In genomic region chr21:34883501-34884271, GRCh38 we compare ENCODE assay signal across 11 cellular contexts.
A peak's percentile ranks its signal among the peaks of the same experiment; 100 is the strongest.
DNase-seq lines count a peak whose midpoint lies in the region; ATAC-seq and TF ChIP-seq lines count a peak whose summit lies in the region.
"Had no signal": no experiment of that assay in that cellular context is flagged by ENCODE, and none has a peak within 500 bp of the region (broad histone marks: within the 10 kb centered on the region; RNA-seq: fewer than 3 reads in every experiment).

No MANE protein-coding gene starts in this region.

- H3K9ac ChIP-seq in subcutaneous abdominal adipose tissue (ENCODE audit: low read length in 5 of 5) = peak overlapping the region in 4 of 5 donors; percentile 14 to 98 (median 85)

- peak overlapping the region; percentile 100 for H3K4me3 Mint-ChIP-seq in activated T-cell treated with anti-CD3 and anti-CD28 coated beads, Interleukin-2, amount 50 U/mL, for 72 hours
- H3K4me3 Mint-ChIP-seq in T-cell (peak overlapping the region; percentile 4 to 37 (median 31)), immature natural killer cell (peak overlapping the region in 1 of 5 donors; percentile 53)
- H3K4me3 Mint-ChIP-seq: H9 had no signal

- peak overlapping the region; percentile 97 for H3K27ac ChIP-seq in subcutaneous abdominal adipose tissue (ENCODE audit: low read depth, low read length)

- H3K9me3 Mint-ChIP-seq in activated T-cell treated with anti-CD3 and anti-CD28 coated beads, Interleukin-2, amount 50 U/mL, for 72 hours = no peaks in the 10 kb centered on the region
- H3K9me3 Mint-ChIP-seq in T-cell (no peaks in the 10 kb centered on the region), immature natural killer cell (no peaks in the 10 kb centered on the region)

- POLR2A ChIA-PET in T-cell (lab: Charles Lee) = interaction anchor here in 1 of 2 donors (0.6 kb wide), 1 partner anchor 322 kb away, joined by 7 read pairs; no protein-coding TSS in a partner anchor

- CTCF ChIA-PET in T-cell (lab: Charles Lee) = interaction anchor here in 1 of 2 donors (0.5 to 1.6 kb wide), 2 partner anchors 117 to 517 kb away, joined by 3 to 4 read pairs; no protein-coding TSS in a partner anchor

- no peaks in the 10 kb centered on the region for H3K9me3 ChIP-seq in subcutaneous abdominal adipose tissue (ENCODE audit: control insufficient read depth in 5 of 5, low read length in 5 of 5)

- peaks cover 0 to 7% (median 3%) of the 10 kb centered on the region in 5 donors for H3K36me3 ChIP-seq in subcutaneous abdominal adipose tissue (ENCODE audit: control insufficient read depth in 5 of 5, insufficient read depth in 5 of 5, low read length in 5 of 5)

- H3K27me3 Mint-ChIP-seq in activated T-cell treated with anti-CD3 and anti-CD28 coated beads, Interleukin-2, amount 50 U/mL, for 72 hours (ENCODE audit: low read depth) = no peaks in the 10 kb centered on the region
- H3K27me3 Mint-ChIP-seq in T-cell (no peaks in the 10 kb centered on the region), immature natural killer cell (ENCODE audit: low read depth in 3 of 3) (peaks cover 8 to 21% (median 14%) of the 10 kb centered on the region in 3 donors)

- peaks cover 57% of the 10 kb centered on the region for H3K4me1 Mint-ChIP-seq in activated T-cell treated with anti-CD3 and anti-CD28 coated beads, Interleukin-2, amount 50 U/mL, for 72 hours (ENCODE audit: low read depth)
- H3K4me1 Mint-ChIP-seq in T-cell (peaks cover 63 to 70% (median 66%) of the 10 kb centered on the region in 3 donors), immature natural killer cell (peaks cover 38 to 79% of the 10 kb centered on the region in 2 donors)

- intact Hi-C loops in posterior cingulate gyrus (cut with DNase I) = loop anchor here (10.0 kb wide), 1 partner anchor 1051 kb away; no protein-coding TSS in a partner anchor

- H3K27ac Mint-ChIP-seq in activated T-cell treated with anti-CD3 and anti-CD28 coated beads, Interleukin-2, amount 50 U/mL, for 72 hours = peak overlapping the region; percentile 89
- peak overlapping the region; percentile 22 to 61 for H3K27ac Mint-ChIP-seq in T-cell
- peak overlapping the region in 1 of 6 donors; percentile 70 for H3K27ac Mint-ChIP-seq in immature natural killer cell
- H3K27ac Mint-ChIP-seq: H9 had no signal

- no peak for ATAC-seq in activated T-cell treated with anti-CD3 and anti-CD28 coated beads, Interleukin-2, amount 50 U/mL, for 72 hours (replicated peaks in 1 of 2)
- ATAC-seq in T-cell (replicated peaks in 1 of 4) = no peak
- ATAC-seq in GM19397 (IDR thresholded peaks at IDR 0.05; ENCODE audit: unreplicated experiment) = no peak

- peaks cover 1 to 56% (median 50%) of the 10 kb centered on the region in 5 donors for H3K4me1 ChIP-seq in subcutaneous abdominal adipose tissue (ENCODE audit: control insufficient read depth in 5 of 5, insufficient read depth in 5 of 5, low read length in 5 of 5)

- peaks cover 11 to 15% of the 10 kb centered on the region in 2 donors for H3K36me3 Mint-ChIP-seq in activated T-cell treated with anti-CD3 and anti-CD28 coated beads, Interleukin-2, amount 50 U/mL, for 72 hours (ENCODE audit: insufficient read depth in 2 of 2)
- peaks cover 26% of the 10 kb centered on the region for H3K36me3 Mint-ChIP-seq in T-cell
- peaks cover 4 to 20% (median 8%) of the 10 kb centered on the region in 3 donors for H3K36me3 Mint-ChIP-seq in immature natural killer cell

- H3K27me3 ChIP-seq in subcutaneous abdominal adipose tissue (ENCODE audit: control insufficient read depth in 5 of 5, insufficient read depth in 4 of 5, low read length in 5 of 5) = peaks cover 0 to 4% (median 0%) of the 10 kb centered on the region in 5 donors

- H3K4me3 ChIP-seq in fibroblast of pulmonary artery (replicated peaks; ENCODE audit: low read depth, low read length) (peak overlapping the region; percentile 85), subcutaneous abdominal adipose tissue (ENCODE audit: low read depth in 1 of 5, low read length in 5 of 5) (peak overlapping the region; percentile 83 to 96 (median 91))

- no peak for DNase-seq in activated T-cell treated with anti-CD3 and anti-CD28 coated beads, Interleukin-2, amount 50 U/mL, for 72 hours
- DNase-seq in activated T-cell treated with anti-CD3 and anti-CD28 coated beads for 4 hours (no peak), T-cell (no peak), fibroblast of pulmonary artery (ENCODE audit: low read depth) (no peak), posterior cingulate gyrus (no peak), immature natural killer cell (no peak)
- DNase-seq: activated effector memory CD4-positive, alpha-beta T cell treated with anti-CD3 and anti-CD28 coated beads, Interleukin-2, amount 50 U/mL, for 16 hours; H9; NCI-H446 had no signal

- TF ChIP-seq CTCF in fibroblast of pulmonary artery (IDR thresholded peaks at IDR 0.05; ENCODE audit: low read length, missing control alignments) = no peak
